ENCODE assay signal across 20 cellular contexts in genomic region chr11:18066626-18067025, GRCh38. TPM values are rescaled to one million over a fixed set of nuclear protein-coding genes. Genes with fewer than 3 reads are reported as not detected.
DNase-seq lines count a peak whose midpoint lies in the region; ATAC-seq and TF ChIP-seq lines count a peak whose summit lies in the region.
"Had no signal": no experiment of that assay in that cellular context is flagged by ENCODE, and none has a peak within 500 bp of the region (broad histone marks: within the 10 kb centered on the region; RNA-seq: fewer than 3 reads in every experiment).

No MANE protein-coding gene starts in this region.

- peak; percentile 14 for DNase-seq in EH (ENCODE audit: low read depth)
- peak; percentile 48 for DNase-seq in MV-4-11 (lab: John Stamatoyannopoulos, UW)
- DNase-seq in iris pigment epithelial cell (ENCODE audit: low read depth) = peak; percentile 16
- no peak for DNase-seq in SHP77 (lab: John Stamatoyannopoulos, UW)
- DNase-seq in left colon = no peak
- DNase-seq in NCI-H510A (lab: John Stamatoyannopoulos, UW) = no peak
- DNase-seq in stimulated activated CD4-positive, alpha-beta T cell treated with anti-CD3 and anti-CD28 coated beads, Interleukin-2, amount 100 ng/mL, for 48 hours = no peak
- DNase-seq: C1 segment of cervical spinal cord; H7; MM.1S; NCI-H187; NCI-H2107; NCI-H345; NCI-H69; NK-92 treated with Interleukin-12 subunit alpha and Interleukin-12 subunit beta, amount 100 ng/mL, for 24 hours; SHP77 treated with DMSO at 0.1 percent for 48 hours; SK-N-SH had no signal

- TF ChIP-seq CTCF in VCaP (conservative IDR thresholded peaks at IDR 0.05) = no peak

- intact Hi-C loops in left colon (cut with DNase I, micrococcal nuclease) = no loop called here

- ATAC-seq in left colon = no peak
- ATAC-seq: A549 had no signal

- H3K27ac ChIP-seq in VCaP = peak overlapping the region; percentile 99
- H3K27ac ChIP-seq: A549, HL-60 had no signal

RNA-seq across cellular contexts. Expression of gene TPH1, which starts 20.6 kb away (rescaled TPM):
- total RNA-seq in left colon = 10 to 100 TPM; 13.9 to 14.6 TPM

RNA-seq across cellular contexts. Expression of gene SAAL1, which starts 39.3 kb away (rescaled TPM):
- total RNA-seq in left colon = 10 to 100 TPM; 10.3 to 10.6 TPM

RNA-seq across cellular contexts. Expression of gene SERGEF, which starts 53.8 kb away (rescaled TPM):
- total RNA-seq in left colon = 10 to 100 TPM; 28.6 to 30.6 TPM

Comparison
In these comparisons a context has a peak if more than half of its experiments do, and no peak if none do; other contexts are left out.
1. DNase-seq: peak in EH (single experiment), MV-4-11 (single experiment) and iris pigment epithelial cell (single experiment); none in SHP77 (0 of 2), left colon (0 of 2), NCI-H510A (single experiment) and stimulated activated CD4-positive, alpha-beta T cell treated with anti-CD3 and anti-CD28 coated beads, Interleukin-2, amount 100 ng/mL, for 48 hours (0 of 2).